ENCODE assay signal across 9 cellular contexts in the genomic region with DNA sequence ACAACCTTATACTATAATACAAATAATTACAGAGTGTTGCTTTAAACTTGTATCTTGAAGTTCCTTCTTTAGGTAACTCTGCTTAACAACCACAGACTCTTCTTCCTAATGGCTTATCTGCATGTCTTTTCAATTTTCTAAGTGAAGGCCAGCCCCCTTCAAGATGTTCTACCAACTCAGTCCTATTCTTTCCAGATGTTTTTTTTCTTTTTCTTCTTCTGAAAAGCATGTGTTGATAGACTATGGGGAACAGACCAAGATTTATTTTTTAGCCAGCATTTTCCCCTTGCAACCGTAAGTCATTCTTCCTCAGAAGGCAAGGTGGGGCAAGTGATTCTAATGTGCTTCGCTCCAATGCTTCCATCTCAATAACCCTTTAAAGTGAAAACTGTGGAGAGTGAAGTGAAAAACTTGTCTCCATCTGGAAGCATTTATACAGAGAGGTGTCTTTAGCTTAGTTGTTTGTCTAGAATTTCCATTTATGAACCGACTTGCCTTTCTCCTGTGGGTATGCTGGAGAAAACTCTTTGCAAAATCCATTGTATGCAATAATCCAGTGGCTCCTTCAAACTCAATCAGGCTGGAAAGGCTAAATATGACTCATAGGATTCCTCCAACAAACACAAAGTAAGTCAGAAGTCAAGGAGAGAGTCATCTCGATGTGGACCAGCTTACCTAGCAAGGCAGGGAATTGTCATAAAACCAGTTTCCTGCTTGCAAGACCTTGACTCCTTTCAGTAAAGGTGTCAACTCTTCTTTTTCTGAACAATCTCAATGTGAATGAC.
DNase-seq lines count a peak whose midpoint lies in the region; ATAC-seq and TF ChIP-seq lines count a peak whose summit lies in the region.
"Had no signal": no experiment of that assay in that cellular context is flagged by ENCODE, and none has a peak within 500 bp of the region (broad histone marks: within the 10 kb centered on the region; RNA-seq: fewer than 3 reads in every experiment).

No MANE protein-coding gene starts in this region.

- no peaks in the 10 kb centered on the region for H3K9me3 ChIP-seq in CD4-positive, alpha-beta T cell (ENCODE audit: control insufficient read depth, low read length)

- no peaks in the 10 kb centered on the region for H3K27me3 Mint-ChIP-seq in CD4-positive, alpha-beta T cell
- no peaks in the 10 kb centered on the region for H3K27me3 Mint-ChIP-seq in dendritic cell treated with granulocyte-macrophage colony-stimulating factor and Interleukin-4, amounts not matched to agents 40 ng/mL and 50 ng/mL, for 4 days
- H3K27me3 Mint-ChIP-seq in naive B cell = no peaks in the 10 kb centered on the region

- ATAC-seq in CD4-positive, alpha-beta T cell (ENCODE audit: poor library complexity) = peak; percentile 17
- ATAC-seq in naive B cell (ENCODE audit: low read depth in 2 of 2) = peak; percentile 33 to 40
- ATAC-seq in HG02642 (IDR thresholded peaks at IDR 0.05; ENCODE audit: poor library complexity, unreplicated experiment) = no peak
- no peak for ATAC-seq in HG03521 (IDR thresholded peaks at IDR 0.05; ENCODE audit: unreplicated experiment)

- H3K27me3 ChIP-seq in CD4-positive, alpha-beta T cell (ENCODE audit: control insufficient read depth, insufficient read depth, low read length) = no peaks in the 10 kb centered on the region
- H3K27me3 ChIP-seq: neural progenitor cell had no signal

- intact Hi-C loops in CD4-positive, alpha-beta T cell (cut with DNase I, micrococcal nuclease) = loop anchor here (5.0 kb wide), 4 partner anchors 37 to 52 kb away; no protein-coding TSS in a partner anchor
- intact Hi-C loops in dendritic cell treated with granulocyte-macrophage colony-stimulating factor and Interleukin-4, amounts not matched to agents 40 ng/mL and 50 ng/mL, for 4 days (cut with micrococcal nuclease) = no loop called here

- H3K27ac ChIP-seq in CD4-positive, alpha-beta T cell (ENCODE audit: low read depth, low read length) = peak overlapping the region; percentile 91
- H3K27ac ChIP-seq: neural progenitor cell had no signal

- H3K36me3 Mint-ChIP-seq in CD4-positive, alpha-beta T cell (ENCODE audit: low read depth) = peaks cover 14% of the 10 kb centered on the region
- no peaks in the 10 kb centered on the region for H3K36me3 Mint-ChIP-seq in dendritic cell treated with granulocyte-macrophage colony-stimulating factor and Interleukin-4, amounts not matched to agents 40 ng/mL and 50 ng/mL, for 4 days (ENCODE audit: low read depth)
- peaks cover 4 to 7% of the 10 kb centered on the region in 2 donors for H3K36me3 Mint-ChIP-seq in naive B cell

- peak overlapping the region; percentile 99 for H3K27ac Mint-ChIP-seq in CD4-positive, alpha-beta T cell
- H3K27ac Mint-ChIP-seq in dendritic cell treated with granulocyte-macrophage colony-stimulating factor and Interleukin-4, amounts not matched to agents 40 ng/mL and 50 ng/mL, for 4 days = peak overlapping the region; percentile 20
- peak overlapping the region; percentile 94 to 97 (median 96) for H3K27ac Mint-ChIP-seq in naive B cell

- POLR2A ChIA-PET in CD4-positive, alpha-beta T cell (lab: Charles Lee) = interaction anchor here (0.8 to 2.1 kb wide), 12 partner anchors 8 to 237 kb away, joined by 3 to 28 read pairs (median 8); a partner anchor contains a TSS

- TF ChIP-seq CTCF in CD4-positive, alpha-beta T cell (IDR thresholded peaks at IDR 0.05) = no peak

- peaks cover 92% of the 10 kb centered on the region for H3K4me1 Mint-ChIP-seq in CD4-positive, alpha-beta T cell (ENCODE audit: low read depth)
- peaks cover 68% of the 10 kb centered on the region for H3K4me1 Mint-ChIP-seq in dendritic cell treated with granulocyte-macrophage colony-stimulating factor and Interleukin-4, amounts not matched to agents 40 ng/mL and 50 ng/mL, for 4 days (ENCODE audit: low read depth)
- peaks cover 64 to 83% (median 74%) of the 10 kb centered on the region in 3 donors for H3K4me1 Mint-ChIP-seq in naive B cell

- no peaks in the 10 kb centered on the region for H3K9me3 Mint-ChIP-seq in CD4-positive, alpha-beta T cell
- H3K9me3 Mint-ChIP-seq in dendritic cell treated with granulocyte-macrophage colony-stimulating factor and Interleukin-4, amounts not matched to agents 40 ng/mL and 50 ng/mL, for 4 days = no peaks in the 10 kb centered on the region
- H3K9me3 Mint-ChIP-seq in naive B cell = peaks cover 0 to 5% (median 0%) of the 10 kb centered on the region in 7 donors
- H3K9me3 Mint-ChIP-seq: neural progenitor cell had no signal

- DNase-seq in CD4-positive, alpha-beta T cell = no peak
- DNase-seq in NAMALWA (ENCODE audit: low spot score) = peak; percentile 35
- peak; percentile 29 for DNase-seq in naive B cell
- no peak for DNase-seq in NCI-H1417 treated with DMSO at 0.1 percent for 48 hours (lab: John Stamatoyannopoulos, UW)
- no peak for DNase-seq in NCI-H2196 (lab: John Stamatoyannopoulos, UW; ENCODE audit: unreplicated experiment)

- CTCF ChIA-PET in CD4-positive, alpha-beta T cell (lab: Charles Lee) = interaction anchor here (1.2 to 2.1 kb wide), 2 partner anchors 83 to 248 kb away, joined by 3 to 11 read pairs; a partner anchor contains a TSS

- H3K4me3 Mint-ChIP-seq in CD4-positive, alpha-beta T cell = peak overlapping the region; percentile 80
- no peak overlapping the region for H3K4me3 Mint-ChIP-seq in dendritic cell treated with granulocyte-macrophage colony-stimulating factor and Interleukin-4, amounts not matched to agents 40 ng/mL and 50 ng/mL, for 4 days
- H3K4me3 Mint-ChIP-seq in naive B cell = peak overlapping the region; percentile 58 to 89 (median 84)
- H3K4me3 Mint-ChIP-seq: neural progenitor cell had no signal

Comparison
In these comparisons a context has a peak if more than half of its experiments do, and no peak if none do; other contexts are left out.
1. ATAC-seq: peak in CD4-positive, alpha-beta T cell (single experiment) and naive B cell (2 of 2); none in HG02642 (single experiment) and HG03521 (single experiment).
2. DNase-seq: peak in NAMALWA (single experiment) and naive B cell (single experiment); none in CD4-positive, alpha-beta T cell (0 of 10), NCI-H1417 treated with DMSO at 0.1 percent for 48 hours (single experiment) and NCI-H2196 (single experiment).
3. H3K27ac Mint-ChIP-seq: peak in every context shown above with its lines; median percentile 99 in CD4-positive, alpha-beta T cell; 96 in naive B cell; 20 in dendritic cell treated with granulocyte-macrophage colony-stimulating factor and Interleukin-4, amounts not matched to agents 40 ng/mL and 50 ng/mL, for 4 days.